Comparison of ENCODE assay signal across 8 cellular contexts in genomic region chr1:48472747-48473146, GRCh38. TPM values are rescaled to one million over a fixed set of nuclear protein-coding genes. Genes with fewer than 3 reads are reported as not detected.
A peak's percentile ranks its signal among the peaks of the same experiment; 100 is the strongest.
DNase-seq lines count a peak whose midpoint lies in the region; ATAC-seq and TF ChIP-seq lines count a peak whose summit lies in the region.

No MANE protein-coding gene starts in this region.

- H3K9ac ChIP-seq in fibroblast of lung (ENCODE audit: insufficient read depth, low read length), result no peak overlapping the region

- H3K4me3 ChIP-seq in GM08714 (ENCODE audit: low read length), result peak overlapping the region; percentile 90
- H3K4me3 ChIP-seq in SJCRH30, result peak overlapping the region; percentile 75
- H3K4me3 ChIP-seq in fibroblast of lung (replicated peaks in 1 of 4; ENCODE audit: control extremely low read depth in 1 of 4, insufficient read depth in 1 of 4, low read depth in 3 of 4, low read length in 4 of 4), result peak overlapping the region; percentile 49 to 78 (median 68)
- peak overlapping the region; percentile 84 for H3K4me3 ChIP-seq in psoas muscle
- no peak overlapping the region; the same call in 1 of the 2 replicates for H3K4me3 ChIP-seq in HAP-1
- H3K4me3 ChIP-seq in PC-9, result no peak overlapping the region

- H3K27ac ChIP-seq in SJCRH30 (no peak overlapping the region; the same call in 1 of the 2 replicates), fibroblast of lung (ENCODE audit: insufficient read depth, low read length) (peak overlapping the region; percentile 83), psoas muscle (peak overlapping the region; percentile 79), PC-9 (no peak overlapping the region)

- H3K36me3 ChIP-seq in SJCRH30 (no peaks in the 10 kb centered on the region), fibroblast of lung (ENCODE audit: control insufficient read depth, insufficient read depth, low read length) (no peaks in the 10 kb centered on the region), psoas muscle (ENCODE audit: insufficient read depth in 1 of 2, low read depth in 1 of 2) (no peaks in the 10 kb centered on the region), HAP-1 (replicated peaks) (no peaks in the 10 kb centered on the region), PC-9 (ENCODE audit: low read depth) (no peaks in the 10 kb centered on the region)

- H3K4me1 ChIP-seq in SJCRH30 (no peaks in the 10 kb centered on the region), fibroblast of lung (ENCODE audit: control insufficient read depth, extremely low read depth, insufficient read depth, low read length) (no peaks in the 10 kb centered on the region), psoas muscle (peaks cover 13% of the 10 kb centered on the region), HAP-1 (no peaks in the 10 kb centered on the region), PC-9 (replicated peaks; ENCODE audit: insufficient read depth) (no peaks in the 10 kb centered on the region)

- CTCF ChIA-PET in PC-9 (lab: Charles Lee), result no interaction called here

- no peak for DNase-seq in SJCRH30
- peak in 1 of 2 donors; percentile 43 for DNase-seq in fibroblast of lung (ENCODE audit: low read depth in 2 of 2)
- DNase-seq in psoas muscle, result no peak
- DNase-seq in HAP-1 (ENCODE audit: low spot score in 2 of 2), result no peak
- no peak for DNase-seq in NCI-H2029 treated with DMSO at 0.1 percent for 48 hours (lab: John Stamatoyannopoulos, UW)
- no peak for DNase-seq in PC-9
- no peak for DNase-seq in mucosa of gallbladder (ENCODE audit: low spot score)

- intact Hi-C loops in psoas muscle (cut with DNase I), result no loop called here
- intact Hi-C loops in PC-9 (cut with micrococcal nuclease; ENCODE audit: unreplicated experiment), result no loop called here

- ATAC-seq in psoas muscle, result no peak

- POLR2A ChIA-PET in PC-9 (lab: Charles Lee; ENCODE audit: unreplicated experiment), result no interaction called here

- H3K27me3 ChIP-seq in SJCRH30 (no peaks in the 10 kb centered on the region), fibroblast of lung (ENCODE audit: control insufficient read depth, insufficient read depth, low read length) (no peaks in the 10 kb centered on the region), psoas muscle (ENCODE audit: insufficient read depth in 3 of 3, low read length in 2 of 3) (no peaks in the 10 kb centered on the region), HAP-1 (ENCODE audit: low read depth) (no peaks in the 10 kb centered on the region), PC-9 (ENCODE audit: insufficient read depth, low read depth) (no peaks in the 10 kb centered on the region)

- H3K9me3 ChIP-seq in SJCRH30 (replicated peaks) (peaks cover 4% of the 10 kb centered on the region; the same call in 1 of the 2 replicates), fibroblast of lung (ENCODE audit: control insufficient read depth, insufficient read depth, low read depth, low read length) (no peaks in the 10 kb centered on the region), psoas muscle (no peaks in the 10 kb centered on the region), HAP-1 (no peaks in the 10 kb centered on the region), PC-9 (ENCODE audit: insufficient read depth, low read depth) (no peaks in the 10 kb centered on the region)

- in situ Hi-C loops in HAP-1 (cut with MboI; ENCODE audit: low sequenced_read_pairs), result no loop called here

- no peaks in the 10 kb centered on the region for H3K9me2 ChIP-seq in PC-9 (ENCODE audit: insufficient read depth)

- no peaks in the 10 kb centered on the region for H3K79me2 ChIP-seq in fibroblast of lung (ENCODE audit: control insufficient read depth, insufficient read depth, low read length)
- no peaks in the 10 kb centered on the region for H3K79me2 ChIP-seq in PC-9 (ENCODE audit: low read depth)

- 73 to 77% (median 73%) methylated on average over 7 of the region's 7 CpGs for WGBS in psoas muscle, 3 donors

- H4K20me1 ChIP-seq in fibroblast of lung (ENCODE audit: control insufficient read depth, extremely low read depth, insufficient read depth, low read length), result no peaks in the 10 kb centered on the region
- H4K20me1 ChIP-seq in PC-9 (ENCODE audit: insufficient read depth), result no peaks in the 10 kb centered on the region

- no peak for TF ChIP-seq CTCF in fibroblast of lung (conservative IDR thresholded peaks at IDR 0.05 in 1 of 2, IDR thresholded peaks at IDR 0.05 in 1 of 2; ENCODE audit: low read depth in 1 of 2, low read length in 2 of 2)
- no peak for TF ChIP-seq CTCF in psoas muscle (IDR thresholded peaks at IDR 0.05)
- no peak for TF ChIP-seq CTCF in PC-9 (conservative IDR thresholded peaks at IDR 0.05)

- H2AFZ ChIP-seq in fibroblast of lung (ENCODE audit: low read length) (peak overlapping the region; percentile 94), PC-9 (no peak overlapping the region)

- no peaks in the 10 kb centered on the region for H3F3A ChIP-seq in PC-9 (ENCODE audit: insufficient read depth, low read depth)

- H3K4me2 ChIP-seq in fibroblast of lung (ENCODE audit: extremely low read depth, insufficient read depth, low read length), result peak overlapping the region; percentile 91
- no peak overlapping the region for H3K4me2 ChIP-seq in PC-9

- BruUV-seq in PC-9 (replicated peaks; lab: Mats Ljungman, UMichigan), result no TSS peak

RNA-seq across cellular contexts. Expression of gene SPATA6, which starts 0.7 kb away (rescaled TPM):
- 3.0 and 3.4 TPM in 2 replicates for total RNA-seq in SJCRH30 (2014; rRNA removed; shearing (Covaris generic))
- total RNA-seq in fibroblast of lung (7.4 and 8.9 TPM in 2 replicates), psoas muscle (1 to 10 TPM; 3.0 to 5.3 (median 4.2) TPM), PC-9 (2021) (not detected in 2 replicates), mucosa of gallbladder (30.1 TPM)
- polyA plus RNA-seq in fibroblast of lung (5.5 and 6.8 TPM in 2 replicates), psoas muscle (1 to 10 TPM in 1 of 3 donors, under 1 TPM in 2; 0.63 to 1.2 (median 0.72) TPM)
- 5.3 and 5.4 TPM in 2 replicates for polyA plus RNA-seq in fibroblast of lung (2012)
- polyA minus RNA-seq in fibroblast of lung (ENCODE audit: low replicate concordance), result 0.27 and 4.2 TPM in 2 replicates

Comparison
In these comparisons a context has a peak if more than half of its experiments do, and no peak if none do; other contexts are left out.
1. H3K4me3 ChIP-seq: peak in GM08714 (single experiment), SJCRH30 (single experiment), fibroblast of lung (4 of 4) and psoas muscle (single experiment); none in HAP-1 (single experiment) and PC-9 (single experiment).
2. H3K27ac ChIP-seq: peak in fibroblast of lung (single experiment) and psoas muscle (single experiment); none in SJCRH30 (single experiment) and PC-9 (single experiment).